Comparison of ENCODE assay signal across 26 cellular contexts in the genomic region with DNA sequence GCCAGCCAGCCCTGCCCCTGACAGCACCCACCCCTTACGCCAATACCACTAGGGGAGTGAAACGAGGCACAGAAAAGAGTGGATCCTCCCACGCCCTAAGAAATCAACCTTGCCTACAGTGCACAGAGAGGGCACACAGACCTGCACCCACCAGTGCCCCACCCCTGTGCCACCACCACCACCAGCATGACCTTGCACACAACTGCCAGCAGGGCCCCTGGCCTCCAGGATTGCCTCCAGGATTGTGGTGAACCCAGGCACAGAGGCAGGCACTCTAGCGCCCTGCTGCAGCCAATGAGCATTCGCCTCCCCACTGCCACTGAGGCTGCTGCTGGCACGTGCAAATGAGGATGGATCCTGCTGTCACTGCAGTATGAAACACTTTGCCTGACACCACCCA.
"Had no signal": no experiment of that assay in that cellular context is flagged by ENCODE, and none has a peak within 500 bp of the region (broad histone marks: within the 10 kb centered on the region; RNA-seq: fewer than 3 reads in every experiment).

No MANE protein-coding gene starts in this region.

- H3K4me3 ChIP-seq: dorsolateral prefrontal cortex, gastrocnemius medialis, lung, mucosa of descending colon, ovary, psoas muscle, sigmoid colon, testis, tibial artery, upper lobe of left lung, uterus had no signal

- DNase-seq: dorsolateral prefrontal cortex; effector CD4-positive, alpha-beta T cell; foreskin fibroblast; gastrocnemius medialis; head of caudate nucleus; mucosa of descending colon; naive B cell; nephron progenitor cell; occipital lobe; ovary; psoas muscle; sigmoid colon; stimulated activated CD4-positive, alpha-beta T cell treated with anti-CD3 and anti-CD28 coated beads, Interleukin-4, amount 100 ng/mL, for 4 hours; stimulated activated naive CD4-positive, alpha-beta T cell; substantia nigra; testis; tibial artery; uterus had no signal

- H3K4me3 Mint-ChIP-seq: memory B cell, mesothelial cell of epicardium, nephron progenitor cell had no signal

- H3K4me1 ChIP-seq: gastrocnemius medialis, psoas muscle, testis, upper lobe of left lung, uterus had no signal

- H3K27me3 ChIP-seq: dorsolateral prefrontal cortex, gastrocnemius medialis, ovary, sigmoid colon, testis, tibial artery, upper lobe of left lung, uterus had no signal

- H3K36me3 Mint-ChIP-seq: mesothelial cell of epicardium, naive B cell had no signal

- H3K27ac ChIP-seq: dorsolateral prefrontal cortex, epithelial cell of prostate, gastrocnemius medialis, ovary, psoas muscle, sigmoid colon, testis, tibial artery, upper lobe of left lung, uterus had no signal

- H3K27ac Mint-ChIP-seq: memory B cell, mesothelial cell of epicardium, naive B cell, nephron progenitor cell had no signal

- H3K36me3 ChIP-seq: gastrocnemius medialis, ovary, sigmoid colon, tibial artery, upper lobe of left lung, uterus had no signal

- H3K9me3 ChIP-seq: gastrocnemius medialis, mucosa of descending colon, ovary, psoas muscle, sigmoid colon, testis, tibial artery, upper lobe of left lung, uterus had no signal

- H3K4me1 Mint-ChIP-seq: memory B cell, naive B cell, nephron progenitor cell had no signal

- ATAC-seq: esophagus mucosa, gastrocnemius medialis, left lobe of liver, mucosa of descending colon, psoas muscle, right cardiac atrium had no signal
